22 cellular contexts compared by ENCODE assay signal in genomic region chr1:247298701-247299100, GRCh38. TPM values are rescaled to one million over a fixed set of nuclear protein-coding genes. Genes with fewer than 3 reads are reported as not detected.
"Had no signal": no experiment of that assay in that cellular context is flagged by ENCODE, and none has a peak within 500 bp of the region (broad histone marks: within the 10 kb centered on the region; RNA-seq: fewer than 3 reads in every experiment).

No MANE protein-coding gene starts in this region.

- H3K79me2 ChIP-seq: parathyroid adenoma had no signal

- H3K4me2 ChIP-seq: smooth muscle cell had no signal

- H3K27ac ChIP-seq: body of pancreas, left ventricle myocardium inferior, parathyroid adenoma, suprapubic skin had no signal

- DNase-seq: activated CD4-positive, alpha-beta T cell treated with anti-CD3 and anti-CD28 coated beads, Interleukin-2, amount 10 ng/mL, durations not matched to agents 7 days and 5 days; activated CD8-positive, alpha-beta T cell treated with anti-CD3 and anti-CD28 coated beads, Interleukin-2, amount 10 ng/mL, durations not matched to agents 7 days and 5 days; activated naive CD4-positive, alpha-beta T cell treated with anti-CD3 and anti-CD28 coated beads for 36 hours; activated T-cell treated with anti-CD3 and anti-CD28 coated beads, Interleukin-2, amount 50 U/mL, for 4 hours; body of pancreas; central memory CD4-positive, alpha-beta T cell; erythroblast; foreskin melanocyte; left ventricle myocardium inferior; mammary epithelial cell; naive thymus-derived CD8-positive, alpha-beta T cell; stimulated activated CD4-positive, alpha-beta T cell treated with anti-CD3 and anti-CD28 coated beads, Interleukin-4, amount 100 ng/mL, for 1 hour; stimulated activated naive CD8-positive, alpha-beta T cell treated with anti-CD3 and anti-CD28 coated beads, Interleukin-15, amount 100 ng/mL, for 72 hours; T1000; trophoblast cell had no signal

- H3K9me3 ChIP-seq: body of pancreas, left ventricle myocardium inferior, suprapubic skin had no signal

- H3K9ac ChIP-seq: parathyroid adenoma had no signal

- FAIRE-seq: colon had no signal

- H2AFZ ChIP-seq: parathyroid adenoma had no signal

- H3K27me3 ChIP-seq: body of pancreas, suprapubic skin had no signal

- H3K4me3 ChIP-seq: body of pancreas, left ventricle myocardium inferior, smooth muscle cell, suprapubic skin had no signal

- ATAC-seq: activated CD8-positive, alpha-beta T cell treated with anti-CD3 and anti-CD28 coated beads, Interleukin-2, amount 10 ng/mL, durations not matched to agents 7 days and 5 days; activated T-cell treated with anti-CD3 and anti-CD28 coated beads, Interleukin-2, amount 50 U/mL, for 4 hours; body of pancreas; naive thymus-derived CD8-positive, alpha-beta T cell; sciatic nerve; stimulated activated naive CD8-positive, alpha-beta T cell treated with anti-CD3 and anti-CD28 coated beads, Interleukin-15, amount 100 ng/mL, for 72 hours had no signal

- H3K4me1 ChIP-seq: body of pancreas, left ventricle myocardium inferior, parathyroid adenoma, suprapubic skin had no signal

RNA-seq across cellular contexts. Expression of gene VN1R5, which starts 42.8 kb away (rescaled TPM):
- total RNA-seq: activated CD4-positive, alpha-beta T cell treated with anti-CD3 and anti-CD28 coated beads, Interleukin-2, amount 10 ng/mL, durations not matched to agents 7 days and 5 days; activated CD8-positive, alpha-beta T cell treated with anti-CD3 and anti-CD28 coated beads, Interleukin-2, amount 10 ng/mL, durations not matched to agents 7 days and 5 days; activated naive CD4-positive, alpha-beta T cell treated with anti-CD3 and anti-CD28 coated beads for 36 hours; activated T-cell treated with anti-CD3 and anti-CD28 coated beads, Interleukin-2, amount 50 U/mL, for 4 hours; body of pancreas; kidney epithelial cell; left ventricle myocardium inferior; mammary epithelial cell; mononuclear cell; naive thymus-derived CD8-positive, alpha-beta T cell; sciatic nerve; smooth muscle cell; suprapubic skin had no signal
- polyA plus RNA-seq: mammary epithelial cell; naive thymus-derived CD8-positive, alpha-beta T cell; smooth muscle cell had no signal
